In genomic region chr20:47929368-47930115, GRCh38 we compare ENCODE assay signal across 13 cellular contexts.
DNase-seq lines count a peak whose midpoint lies in the region; ATAC-seq and TF ChIP-seq lines count a peak whose summit lies in the region.
"Had no signal": no experiment of that assay in that cellular context is flagged by ENCODE, and none has a peak within 500 bp of the region (broad histone marks: within the 10 kb centered on the region; RNA-seq: fewer than 3 reads in every experiment).

No MANE protein-coding gene starts in this region.

- peaks cover 9% of the 10 kb centered on the region for H3F3A ChIP-seq in PC-3 (ENCODE audit: low read length, unreplicated experiment)

- ATAC-seq in PC-3 (peak; percentile 64), GM18873 (IDR thresholded peaks at IDR 0.05; ENCODE audit: low FRiP score, unreplicated experiment) (no peak), HG03159 (IDR thresholded peaks at IDR 0.05; ENCODE audit: unreplicated experiment) (no peak), left colon (no peak), GM21619 (IDR thresholded peaks at IDR 0.05; ENCODE audit: unreplicated experiment) (no peak)

- peak; percentile 49 for DNase-seq in H4 (ENCODE audit: low spot score)
- DNase-seq in PC-3: peak; percentile 92
- peak; percentile 70 for DNase-seq in fibroblast of gingiva (ENCODE audit: low read depth)
- DNase-seq in skeletal muscle cell (ENCODE audit: low read depth): peak; percentile 74
- no peak for DNase-seq in left colon
- DNase-seq: activated T-cell treated with anti-CD3 and anti-CD28 coated beads, Interleukin-2, amount 50 U/mL, for 24 hours; DMS79 treated with DMSO at 0.1 percent for 48 hours; nephron progenitor cell; stimulated activated CD4-positive, alpha-beta T cell treated with anti-CD3 and anti-CD28 coated beads, Interleukin-15, amount 100 ng/mL, for 24 hours; stimulated activated naive CD4-positive, alpha-beta T cell treated with Interleukin-2 at 50 U/mL for 16 hours had no signal

- POLR2A ChIA-PET in PC-3 (lab: Charles Lee; ENCODE audit: unreplicated experiment): interaction anchor here (0.8 kb wide), 1 partner anchor 120 kb away, joined by 28 read pairs; no protein-coding TSS in a partner anchor

- peaks cover 64% of the 10 kb centered on the region for H3K4me1 ChIP-seq in PC-3 (ENCODE audit: insufficient read depth, low read length)

- peak overlapping the region; percentile 29 for H3K4me2 ChIP-seq in PC-3 (ENCODE audit: low read length)

- H3K9me3 ChIP-seq in PC-3 (ENCODE audit: low read length): no peaks in the 10 kb centered on the region

- BruUV-seq in PC-3 (replicated peaks; lab: Mats Ljungman, UMichigan): no TSS peak

- no peak overlapping the region for H3K4me3 ChIP-seq in PC-3 (ENCODE audit: low read length)
- H3K4me3 ChIP-seq in skeletal muscle cell (ENCODE audit: low read depth, low read length): no peak overlapping the region

- H2AFZ ChIP-seq in PC-3 (ENCODE audit: low read length): no peak overlapping the region

- no peaks in the 10 kb centered on the region for H4K20me1 ChIP-seq in PC-3 (ENCODE audit: low read length)

- no peaks in the 10 kb centered on the region for H3K27me3 ChIP-seq in PC-3 (ENCODE audit: low read length)

- H3K79me2 ChIP-seq in PC-3 (ENCODE audit: low read length): no peaks in the 10 kb centered on the region

- TF ChIP-seq CTCF in PC-3 (conservative IDR thresholded peaks at IDR 0.05; ENCODE audit: low read depth, low read length): no peak

- H3K27ac ChIP-seq in PC-3 (ENCODE audit: low read length): peak overlapping the region; percentile 93

- intact Hi-C loops in PC-3 (cut with micrococcal nuclease) (loop anchor here (2.0 to 10.0 kb wide), 5 partner anchors 21 to 368 kb away; partner anchors contain the start of gene SULF2), left colon (cut with DNase I, micrococcal nuclease) (no loop called here)

- CTCF ChIA-PET in PC-3 (lab: Charles Lee): no interaction called here

- no peaks in the 10 kb centered on the region for H3K9me2 ChIP-seq in PC-3 (replicated peaks; ENCODE audit: low read length)

- H3K36me3 ChIP-seq in PC-3 (ENCODE audit: low read depth, low read length): no peaks in the 10 kb centered on the region

- H3K9ac ChIP-seq in PC-3 (ENCODE audit: low read length): peak overlapping the region; percentile 63

Comparison
In these comparisons a context has a peak if more than half of its experiments do, and no peak if none do; other contexts are left out.
1. DNase-seq: peak in H4 (single experiment), PC-3 (single experiment), fibroblast of gingiva (single experiment) and skeletal muscle cell (single experiment); none in left colon (0 of 2).